ENCODE assay signal across 1 cellular context in the genomic region with DNA sequence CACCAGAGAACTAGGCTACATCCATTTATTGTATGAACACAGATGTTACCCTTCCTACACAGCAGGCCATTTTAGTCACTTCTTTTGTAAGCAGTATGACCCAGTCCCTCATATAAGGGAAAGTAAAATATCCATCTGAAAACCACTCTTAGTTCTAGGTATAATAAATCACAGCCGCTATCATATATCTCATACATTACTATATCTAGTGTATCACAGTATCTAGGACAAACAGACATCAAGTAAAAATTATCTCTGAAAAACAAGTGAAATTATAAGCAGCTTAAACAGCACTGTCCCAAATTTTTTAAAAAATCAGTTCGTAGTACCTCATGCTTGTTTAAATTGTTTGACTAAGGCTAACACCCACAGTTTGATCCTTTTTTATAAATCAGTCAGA.
TF ChIP-seq lines count a peak whose summit lies in the region.

No MANE protein-coding gene starts in this region.

TF ChIP-seq in IMR-90, 13 proteins besides CTCF, POLR2A, EP300 and RAD21 (continued from another document):
- TF ChIP-seq, protein P1, sequence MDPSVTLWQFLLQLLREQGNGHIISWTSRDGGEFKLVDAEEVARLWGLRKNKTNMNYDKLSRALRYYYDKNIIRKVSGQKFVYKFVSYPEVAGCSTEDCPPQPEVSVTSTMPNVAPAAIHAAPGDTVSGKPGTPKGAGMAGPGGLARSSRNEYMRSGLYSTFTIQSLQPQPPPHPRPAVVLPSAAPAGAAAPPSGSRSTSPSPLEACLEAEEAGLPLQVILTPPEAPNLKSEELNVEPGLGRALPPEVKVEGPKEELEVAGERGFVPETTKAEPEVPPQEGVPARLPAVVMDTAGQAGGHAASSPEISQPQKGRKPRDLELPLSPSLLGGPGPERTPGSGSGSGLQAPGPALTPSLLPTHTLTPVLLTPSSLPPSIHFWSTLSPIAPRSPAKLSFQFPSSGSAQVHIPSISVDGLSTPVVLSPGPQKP (IDR thresholded peaks at IDR 0.05; ENCODE audit: borderline replicate concordance, low read depth, low read length): no peak
- TF ChIP-seq CHD1 (IDR thresholded peaks at IDR 0.05; ENCODE audit: low read depth, low read length): no peak
- TF ChIP-seq NFE2L2 (IDR thresholded peaks at IDR 0.05; ENCODE audit: low read depth, low read length): no peak
TF ChIP-seq in IMR-90: peak in this region for 0.
